8 cellular contexts compared by ENCODE assay signal in the genomic region with DNA sequence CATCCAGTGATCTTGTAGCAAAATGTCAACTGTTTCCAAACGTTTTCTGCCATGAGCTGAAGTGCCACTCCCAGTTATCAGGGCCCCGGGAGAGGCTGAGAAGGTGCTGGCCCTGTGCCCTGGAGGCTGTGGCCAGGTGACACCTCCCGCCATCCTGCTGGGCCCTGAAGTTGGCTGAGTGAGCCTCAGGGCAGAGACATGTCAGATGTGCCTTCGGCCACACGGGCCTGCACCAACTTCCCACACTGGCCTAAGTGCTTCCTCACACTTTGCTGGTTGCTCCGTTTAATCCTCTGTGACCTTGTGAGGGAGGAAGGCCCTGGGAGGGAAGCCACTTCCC. TPM values are rescaled to one million over a fixed set of nuclear protein-coding genes. Genes with fewer than 3 reads are reported as not detected.
DNase-seq lines count a peak whose midpoint lies in the region; ATAC-seq and TF ChIP-seq lines count a peak whose summit lies in the region.

No MANE protein-coding gene starts in this region.

- no TSS peak for BruUV-seq in IMR-90 (replicated peaks; lab: Mats Ljungman, UMichigan)

- no peak overlapping the region for H3K4me2 ChIP-seq in IMR-90 (ENCODE audit: low read depth, low read length)

- H3K9me1 ChIP-seq in IMR-90 (ENCODE audit: insufficient read depth, low read length) = peaks cover 6% of the 10 kb centered on the region

- peak overlapping the region; percentile 95 for H3K27ac ChIP-seq in C4-2B
- no peak overlapping the region for H3K27ac ChIP-seq in IMR-90 (ENCODE audit: insufficient read depth, low read length)
- H3K27ac ChIP-seq in lung (ENCODE audit: low read depth in 1 of 2, low read length in 1 of 2) = peak overlapping the region; percentile 42 to 51

- no CpG with 5 or more reads among the region's 6 CpGs for WGBS in IMR-90 (ENCODE audit: extremely low coverage in 2 of 2, insufficient read length in 1 of 2), 2 experiments
- 56 to 68% methylated on average over 6 of the region's 6 CpGs for WGBS in lung, 2 donors

- no peak overlapping the region for H2BK5ac ChIP-seq in IMR-90 (ENCODE audit: low read depth, low read length, poor library complexity, severe bottlenecking)

- H3K18ac ChIP-seq in IMR-90 (ENCODE audit: low read depth, low read length) = no peak overlapping the region

- no peak overlapping the region for H2BK20ac ChIP-seq in IMR-90 (ENCODE audit: low read depth, low read length)

- H3K9me3 ChIP-seq in IMR-90 (ENCODE audit: control insufficient read depth, insufficient read depth, low read length) (no peaks in the 10 kb centered on the region), adipocyte (ENCODE audit: control insufficient read depth, low read length) (no peaks in the 10 kb centered on the region), lung (ENCODE audit: control insufficient read depth in 2 of 2, insufficient read depth in 1 of 2, low read length in 1 of 2) (no peaks in the 10 kb centered on the region)

- H3K36me3 ChIP-seq in IMR-90 (ENCODE audit: control insufficient read depth, insufficient read depth, low read length) = peaks cover 12% of the 10 kb centered on the region; the same call in 1 of the 2 replicates
- peaks cover 3% of the 10 kb centered on the region for H3K36me3 ChIP-seq in adipocyte (ENCODE audit: control insufficient read depth, insufficient read depth, low read length, severe bottlenecking)
- peaks cover 0 to 4% of the 10 kb centered on the region in 2 donors for H3K36me3 ChIP-seq in lung (ENCODE audit: control insufficient read depth in 2 of 2, insufficient read depth in 2 of 2, low read length in 2 of 2)

- TF ChIP-seq POLR2A in IMR-90 (IDR thresholded peaks at IDR 0.05; ENCODE audit: low read depth, low read length) = no peak

- H3K4me1 ChIP-seq in IMR-90 (ENCODE audit: control insufficient read depth, insufficient read depth, low read length) (no peaks in the 10 kb centered on the region), adipocyte (ENCODE audit: control insufficient read depth, insufficient read depth, low read length) (peaks cover 12% of the 10 kb centered on the region), lung (ENCODE audit: control insufficient read depth in 2 of 2, insufficient read depth in 2 of 2, low read length in 2 of 2) (peaks cover 0 to 8% of the 10 kb centered on the region in 2 donors)

- H2BK15ac ChIP-seq in IMR-90 (ENCODE audit: low read depth, low read length) = no peak overlapping the region

- H2AK9ac ChIP-seq in IMR-90 (replicated peaks; ENCODE audit: low read depth, low read length, poor library complexity) = peak overlapping the region; percentile 65

- H2AK5ac ChIP-seq in IMR-90 (ENCODE audit: low read depth, low read length) = no peak overlapping the region

- H4K5ac ChIP-seq in IMR-90 (ENCODE audit: low read depth, low read length) = no peak overlapping the region

- TF ChIP-seq RAD21 in IMR-90 (IDR thresholded peaks at IDR 0.05; ENCODE audit: low read length) = no peak

- H3K27me3 ChIP-seq in IMR-90 (ENCODE audit: control insufficient read depth, insufficient read depth, low read length) = no peaks in the 10 kb centered on the region
- H3K27me3 ChIP-seq in adipocyte (replicated peaks; ENCODE audit: control insufficient read depth, insufficient read depth, low read length) = no peaks in the 10 kb centered on the region
- H3K27me3 ChIP-seq in lung (ENCODE audit: control insufficient read depth, insufficient read depth) = no peaks in the 10 kb centered on the region

- H3K56ac ChIP-seq in IMR-90 (ENCODE audit: extremely low read depth, insufficient read depth, low read length) = no peak overlapping the region

- TF ChIP-seq CTCF in C4-2B (conservative IDR thresholded peaks at IDR 0.05) (no peak), IMR-90 (conservative IDR thresholded peaks at IDR 0.05; ENCODE audit: low read depth, low read length) (no peak), lung (IDR thresholded peaks at IDR 0.05; ENCODE audit: control extremely low read depth, extremely low read depth) (no peak)

- DNase-seq in IMR-90 (no peak), adipocyte (ENCODE audit: low read depth) (no peak), lung (ENCODE audit: low spot score) (no peak), amygdala (lab: John Stamatoyannopoulos, UW) (no peak), dermis blood vessel endothelial cell (no peak)

- ATAC-seq in IMR-90 (ENCODE audit: low read depth) (no peak), lung (ENCODE audit: insufficient read depth, low FRiP score) (peak; percentile 6), GM18517 (IDR thresholded peaks at IDR 0.05; ENCODE audit: unreplicated experiment) (no peak), GM18907 (IDR thresholded peaks at IDR 0.05; ENCODE audit: unreplicated experiment) (no peak)

- H3K9ac ChIP-seq in IMR-90 (ENCODE audit: low read depth, low read length) (no peak overlapping the region), adipocyte (ENCODE audit: low read length) (peak overlapping the region; percentile 89)

- dilution Hi-C loops in IMR-90 (cut with HindIII; ENCODE audit: low sequenced_read_pairs, unreplicated experiment) = no loop called here

- no peak overlapping the region for H3K14ac ChIP-seq in IMR-90 (replicated peaks; ENCODE audit: low read depth, low read length)

- intact Hi-C loops in IMR-90 (cut with micrococcal nuclease) = no loop called here

- H2BK120ac ChIP-seq in IMR-90 (ENCODE audit: low read depth, low read length) = no peak overlapping the region

- H3K23ac ChIP-seq in IMR-90 (ENCODE audit: low read depth, low read length) = no peak overlapping the region

- peak overlapping the region; percentile 33 for H2AFZ ChIP-seq in IMR-90 (replicated peaks; ENCODE audit: low read length, poor library complexity)

- POLR2A ChIA-PET in IMR-90 (lab: Charles Lee; ENCODE audit: unreplicated experiment) = interaction anchor here (0.7 kb wide), 1 partner anchor 101 kb away, joined by 8 read pairs; no protein-coding TSS in a partner anchor

- no peak overlapping the region for H4K91ac ChIP-seq in IMR-90 (ENCODE audit: insufficient read depth, low read depth, low read length)

- H3K4me3 ChIP-seq in IMR-90 (ENCODE audit: insufficient read depth, low read depth, low read length) = no peak overlapping the region
- H3K4me3 ChIP-seq in adipocyte (ENCODE audit: low read length) = peak overlapping the region; percentile 85
- no peak overlapping the region for H3K4me3 ChIP-seq in lung

- CTCF ChIA-PET in IMR-90 (lab: Yijun Ruan, JAX) = no interaction called here

- H3K79me1 ChIP-seq in IMR-90 (ENCODE audit: low read depth in 1 of 2, low read length in 2 of 2) = peaks cover 0 to 5% of the 10 kb centered on the region in 2 experiments; a peak in 2 of 4 replicates

- no peaks in the 10 kb centered on the region for H4K20me1 ChIP-seq in IMR-90 (ENCODE audit: insufficient read depth, low read length)

- peak overlapping the region in 1 of 2 experiments; percentile 60; a peak in 1 of 4 replicates for H4K8ac ChIP-seq in IMR-90 (ENCODE audit: low read depth in 2 of 2, low read length in 2 of 2)

- in situ Hi-C loops in IMR-90 (cut with MboI; ENCODE audit: low sequenced_read_pairs) = no loop called here

- no peak overlapping the region for H3K4ac ChIP-seq in IMR-90 (ENCODE audit: low read depth, low read length)

TF ChIP-seq in IMR-90, 13 proteins besides CTCF, POLR2A, EP300 and RAD21:
- TF ChIP-seq CHD1 (IDR thresholded peaks at IDR 0.05; ENCODE audit: low read depth, low read length) = no peak

RNA-seq across cellular contexts. Expression of gene ADPRHL1, which starts 4.8 kb away (rescaled TPM):
- 0.28 and 0.36 TPM in 2 replicates for total RNA-seq in IMR-90 (2012; rRNA removed)
- 0.67 and 0.69 TPM in 2 replicates for polyA plus RNA-seq in IMR-90 (2012; rRNA removed)
- 0.65 and 0.70 TPM in 2 replicates for polyA plus RNA-seq in IMR-90 (2012; cell fraction: cytosol; rRNA removed)
- 3.2 and 4.4 TPM in 2 replicates for polyA plus RNA-seq in IMR-90 (2012; cell fraction: nucleus; rRNA removed; ENCODE audit: low replicate concordance)
- total RNA-seq in lung = 1 to 10 TPM; 1.4 to 4.9 TPM
- polyA plus RNA-seq in lung = 1 to 10 TPM in 1 of 2 donors, under 1 TPM in 1; 0.83 to 1.2 TPM
- total RNA-seq in dermis blood vessel endothelial cell = 1.0 and 1.7 TPM in 2 replicates

RNA-seq across cellular contexts. Expression of gene DCUN1D2, which starts 42.0 kb away (rescaled TPM):
- 6.9 and 8.1 TPM in 2 replicates for total RNA-seq in IMR-90 (2012; rRNA removed)
- 7.9 and 11.5 TPM in 2 replicates for polyA plus RNA-seq in IMR-90 (2012; rRNA removed)
- polyA plus RNA-seq in IMR-90 (2012; cell fraction: cytosol; rRNA removed) = 4.2 and 6.5 TPM in 2 replicates
- 43.9 and 65.7 TPM in 2 replicates for polyA plus RNA-seq in IMR-90 (2012; cell fraction: nucleus; rRNA removed; ENCODE audit: low replicate concordance)
- total RNA-seq in lung = 10 to 100 TPM; 15.8 to 21.1 TPM
- 10 to 100 TPM in 1 of 2 donors, 1 to 10 TPM in 1; 6.9 to 11.9 TPM for polyA plus RNA-seq in lung
- total RNA-seq in dermis blood vessel endothelial cell = 10.0 and 10.2 TPM in 2 replicates
